Comparison of ENCODE assay signal across 8 cellular contexts in the genomic region with DNA sequence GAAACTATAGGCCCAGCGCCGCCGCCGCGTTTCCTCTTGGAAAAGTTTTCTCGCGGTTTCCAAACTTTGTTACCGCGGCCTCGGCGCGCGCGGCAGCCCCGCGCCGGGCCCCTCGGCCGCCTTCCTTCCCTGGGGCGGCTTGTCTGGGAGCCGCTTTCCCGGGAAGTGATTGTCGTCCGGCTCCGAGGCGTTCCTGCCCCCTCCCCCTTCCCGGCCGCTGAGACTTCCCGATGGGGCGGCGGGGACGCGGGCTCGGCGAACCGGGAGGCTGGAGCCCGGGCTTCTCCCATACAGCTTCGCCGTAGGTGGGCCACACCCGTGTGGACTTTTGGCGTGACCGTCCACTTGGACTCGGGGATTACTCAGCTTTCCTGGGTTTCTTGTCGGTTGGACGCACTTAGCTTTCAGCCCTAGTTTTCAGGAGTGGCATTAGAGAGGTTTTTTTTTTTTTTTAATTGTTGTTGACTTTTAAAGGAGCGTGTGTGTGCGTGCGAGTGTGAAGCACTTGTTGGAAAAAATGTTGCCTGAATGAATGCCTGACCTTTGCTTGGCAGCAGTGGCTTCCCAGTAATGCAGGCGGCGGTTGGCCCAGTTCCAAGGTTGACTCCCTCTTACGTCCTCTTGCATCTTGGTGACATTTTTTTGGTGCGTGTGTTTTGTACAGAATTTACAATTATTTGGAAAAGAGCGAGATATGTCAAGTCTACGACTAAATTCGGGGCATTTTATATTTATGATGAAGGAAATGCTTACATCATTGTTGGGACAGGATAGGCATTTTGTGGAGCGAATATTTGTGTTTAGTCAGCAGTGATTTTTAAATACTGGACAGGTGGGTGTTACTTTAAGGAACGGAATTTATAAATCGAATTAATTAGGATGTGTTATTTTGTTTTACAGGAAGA. TPM values are rescaled to one million over a fixed set of nuclear protein-coding genes. Genes with fewer than 3 reads are reported as not detected.
DNase-seq lines count a peak whose midpoint lies in the region; ATAC-seq and TF ChIP-seq lines count a peak whose summit lies in the region.

No MANE protein-coding gene starts in this region.

- H3K27me3 ChIP-seq in naive thymus-derived CD4-positive, alpha-beta T cell (ENCODE audit: control insufficient read depth in 2 of 2, insufficient read depth in 2 of 2, low read length in 2 of 2) = no peaks in the 10 kb centered on the region
- no peaks in the 10 kb centered on the region for H3K27me3 ChIP-seq in stomach

- H3K27ac ChIP-seq in naive thymus-derived CD4-positive, alpha-beta T cell (ENCODE audit: low read depth, low read length) = no peak overlapping the region
- H3K27ac ChIP-seq in stomach = peak overlapping the region; percentile 97 to 100 (median 100)

- H3K36me3 ChIP-seq in naive thymus-derived CD4-positive, alpha-beta T cell (ENCODE audit: control insufficient read depth in 2 of 3, insufficient read depth in 3 of 3, low read length in 3 of 3) = no peaks in the 10 kb centered on the region
- peaks cover 6 to 22% (median 13%) of the 10 kb centered on the region in 4 donors for H3K36me3 ChIP-seq in stomach

- peaks cover 29% of the 10 kb centered on the region for H3K4me1 Mint-ChIP-seq in activated T-helper 1 cell treated with anti-CD3 and anti-CD28 coated beads, Interleukin-12 subunit alpha, Interleukin-12 subunit beta, Interleukin-2, Interleukin-4 antibody, amounts not matched to agents 30 ng/mL and 10 ng/mL and 1 ng/mL, durations not matched to agents 14 hours and 24 hours and 36 hours (ENCODE audit: low read depth)
- H3K4me1 Mint-ChIP-seq in naive thymus-derived CD4-positive, alpha-beta T cell = peaks cover 8 to 23% (median 15%) of the 10 kb centered on the region in 7 donors

- TF ChIP-seq CTCF in fibroblast of the aortic adventitia (IDR thresholded peaks at IDR 0.05; ENCODE audit: insufficient read depth, low read length) (no peak), stomach (IDR thresholded peaks at IDR 0.05) (no peak)

- H3K4me3 ChIP-seq in GM08714 (ENCODE audit: low read length) (peak overlapping the region; percentile 97), fibroblast of the aortic adventitia (ENCODE audit: low read depth, low read length) (peak overlapping the region; percentile 84), stomach (peak overlapping the region; percentile 80 to 97 (median 92))
- peak overlapping the region; percentile 50 for H3K4me3 ChIP-seq in naive thymus-derived CD4-positive, alpha-beta T cell (ENCODE audit: low read length)

- TF ChIP-seq POLR2A in stomach (IDR thresholded peaks at IDR 0.05) = no peak

- ATAC-seq in HG03135 (IDR thresholded peaks at IDR 0.05; ENCODE audit: unreplicated experiment) (peak; percentile 16), HG03439 (IDR thresholded peaks at IDR 0.05; ENCODE audit: unreplicated experiment) (no peak)
- no peak for ATAC-seq in naive thymus-derived CD4-positive, alpha-beta T cell

- peaks cover 13% of the 10 kb centered on the region for H3K36me3 Mint-ChIP-seq in activated T-helper 1 cell treated with anti-CD3 and anti-CD28 coated beads, Interleukin-12 subunit alpha, Interleukin-12 subunit beta, Interleukin-2, Interleukin-4 antibody, amounts not matched to agents 30 ng/mL and 10 ng/mL and 1 ng/mL, durations not matched to agents 14 hours and 24 hours and 36 hours (ENCODE audit: low read depth)
- peaks cover 0 to 15% (median 3%) of the 10 kb centered on the region in 5 donors for H3K36me3 Mint-ChIP-seq in naive thymus-derived CD4-positive, alpha-beta T cell

- peak overlapping the region; percentile 86 for H3K4me3 Mint-ChIP-seq in activated T-helper 1 cell treated with anti-CD3 and anti-CD28 coated beads, Interleukin-12 subunit alpha, Interleukin-12 subunit beta, Interleukin-2, Interleukin-4 antibody, amounts not matched to agents 30 ng/mL and 10 ng/mL and 1 ng/mL, durations not matched to agents 14 hours and 24 hours and 36 hours
- H3K4me3 Mint-ChIP-seq in naive thymus-derived CD4-positive, alpha-beta T cell = peak overlapping the region; percentile 60 to 78 (median 71)

- WGBS in stomach, 5 donors = 1 to 4% (median 2%) methylated on average over 22 to 58 of the region's 58 CpGs

- intact Hi-C loops in activated T-helper 1 cell treated with anti-CD3 and anti-CD28 coated beads, Interleukin-12 subunit alpha, Interleukin-12 subunit beta, Interleukin-2, Interleukin-4 antibody, amounts not matched to agents 30 ng/mL and 10 ng/mL and 1 ng/mL, durations not matched to agents 14 hours and 24 hours and 36 hours (cut with micrococcal nuclease) = loop anchor here (1.0 to 5.0 kb wide), 4 partner anchors 16 to 518 kb away; a partner anchor contains a TSS
- intact Hi-C loops in naive thymus-derived CD4-positive, alpha-beta T cell (cut with micrococcal nuclease) = loop anchor here (1.0 to 10.0 kb wide), 7 partner anchors 12 to 638 kb away; a partner anchor contains a TSS
- intact Hi-C loops in stomach (cut with DNase I; ENCODE audit: low total_unique reads) = no loop called here

- POLR2A ChIA-PET in naive thymus-derived CD4-positive, alpha-beta T cell (lab: Charles Lee) = no interaction called here

- H3K9me3 Mint-ChIP-seq in activated T-helper 1 cell treated with anti-CD3 and anti-CD28 coated beads, Interleukin-12 subunit alpha, Interleukin-12 subunit beta, Interleukin-2, Interleukin-4 antibody, amounts not matched to agents 30 ng/mL and 10 ng/mL and 1 ng/mL, durations not matched to agents 14 hours and 24 hours and 36 hours = peaks cover 11% of the 10 kb centered on the region
- H3K9me3 Mint-ChIP-seq in naive thymus-derived CD4-positive, alpha-beta T cell = peaks cover 0 to 34% (median 7%) of the 10 kb centered on the region in 11 donors

- peak overlapping the region; percentile 56 for H3K27ac Mint-ChIP-seq in activated T-helper 1 cell treated with anti-CD3 and anti-CD28 coated beads, Interleukin-12 subunit alpha, Interleukin-12 subunit beta, Interleukin-2, Interleukin-4 antibody, amounts not matched to agents 30 ng/mL and 10 ng/mL and 1 ng/mL, durations not matched to agents 14 hours and 24 hours and 36 hours
- peak overlapping the region in 3 of 9 donors; percentile 10 to 33 (median 14) for H3K27ac Mint-ChIP-seq in naive thymus-derived CD4-positive, alpha-beta T cell

- H3K9me3 ChIP-seq in naive thymus-derived CD4-positive, alpha-beta T cell (ENCODE audit: control insufficient read depth in 2 of 3, low read length in 3 of 3) = peaks cover 0 to 5% (median 0%) of the 10 kb centered on the region in 3 experiments
- H3K9me3 ChIP-seq in stomach = no peaks in the 10 kb centered on the region

- no peak for TF ChIP-seq EP300 in stomach (IDR thresholded peaks at IDR 0.05)

- CTCF ChIA-PET in naive thymus-derived CD4-positive, alpha-beta T cell (lab: Charles Lee) = no interaction called here

- H3K27me3 Mint-ChIP-seq in activated T-helper 1 cell treated with anti-CD3 and anti-CD28 coated beads, Interleukin-12 subunit alpha, Interleukin-12 subunit beta, Interleukin-2, Interleukin-4 antibody, amounts not matched to agents 30 ng/mL and 10 ng/mL and 1 ng/mL, durations not matched to agents 14 hours and 24 hours and 36 hours (ENCODE audit: insufficient read depth) = peaks cover 21% of the 10 kb centered on the region
- H3K27me3 Mint-ChIP-seq in naive thymus-derived CD4-positive, alpha-beta T cell = peaks cover 41 to 52% (median 50%) of the 10 kb centered on the region in 5 donors

- H3K4me1 ChIP-seq in naive thymus-derived CD4-positive, alpha-beta T cell (ENCODE audit: control insufficient read depth in 2 of 2, insufficient read depth in 2 of 2, low read length in 2 of 2) = peaks cover 6 to 7% of the 10 kb centered on the region in 2 donors
- peaks cover 27 to 60% (median 44%) of the 10 kb centered on the region in 4 donors for H3K4me1 ChIP-seq in stomach

- peak; percentile 11 for DNase-seq in NOMO-1 treated with DMSO at 0.1 percent for 48 hours (lab: John Stamatoyannopoulos, UW; ENCODE audit: unreplicated experiment)
- no peak for DNase-seq in activated T-helper 1 cell treated with anti-CD3 and anti-CD28 coated beads, Interleukin-12 subunit alpha, Interleukin-12 subunit beta, Interleukin-2, Interleukin-4 antibody, amounts not matched to agents 30 ng/mL and 10 ng/mL and 1 ng/mL, durations not matched to agents 14 hours and 24 hours and 36 hours (ENCODE audit: low spot score)
- peak; percentile 96 for DNase-seq in fibroblast of the aortic adventitia (ENCODE audit: low read depth)
- DNase-seq in naive thymus-derived CD4-positive, alpha-beta T cell = peak in 5 of 9 donors; percentile 17 to 47 (median 26)
- DNase-seq in stomach = peak; percentile 94

RNA-seq across cellular contexts. Expression of a gene that starts 0.8 kb away (rescaled TPM):
- total RNA-seq in activated T-helper 1 cell treated with anti-CD3 and anti-CD28 coated beads, Interleukin-12 subunit alpha, Interleukin-12 subunit beta, Interleukin-2, Interleukin-4 antibody, amounts not matched to agents 30 ng/mL and 10 ng/mL and 1 ng/mL, durations not matched to agents 14 hours and 24 hours and 36 hours = 56.6 and 58.0 TPM in 2 replicates
- total RNA-seq in fibroblast of the aortic adventitia (ENCODE audit: low replicate concordance) = 327 and 497 TPM in 2 replicates
- total RNA-seq in naive thymus-derived CD4-positive, alpha-beta T cell = 10 to 100 TPM in 2 of 5 experiments, 1 to 10 TPM in 3; 3.7 to 52.9 (median 7.1) TPM
- polyA plus RNA-seq in naive thymus-derived CD4-positive, alpha-beta T cell = under 1 TPM; 0.78 to 0.92 TPM
- 100 to 1,000 TPM; 199 to 531 (median 258) TPM for total RNA-seq in stomach
- polyA plus RNA-seq in stomach = 100 to 1,000 TPM in 2 of 3 donors, 10 to 100 TPM in 1; 88.7 to 138 (median 103) TPM
